Comparison of ENCODE assay signal across 1 cellular context in the genomic region with DNA sequence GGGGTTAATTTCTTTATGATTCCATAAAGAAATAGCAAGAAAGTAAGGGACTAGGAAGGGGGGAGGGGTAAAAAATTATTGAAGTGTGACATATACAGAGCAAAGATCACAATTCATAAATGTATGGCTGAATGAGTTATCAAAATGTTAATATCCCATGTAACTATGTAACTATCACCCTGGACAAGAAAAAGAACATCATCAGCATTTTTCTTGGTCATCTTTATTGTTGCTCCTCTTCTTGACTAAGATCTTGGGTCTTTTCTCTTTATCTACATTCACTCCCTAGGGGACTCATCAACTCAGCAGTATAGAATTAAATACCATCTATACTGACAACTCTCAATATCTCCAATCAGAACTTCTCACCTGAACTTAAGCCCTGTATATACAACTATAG.
TF ChIP-seq lines count a peak whose summit lies in the region.

No MANE protein-coding gene starts in this region.

TF ChIP-seq in HepG2, 621 proteins besides CTCF, POLR2A, EP300 and RAD21:
- peak; percentile 80 to 88 for TF ChIP-seq MAFK (conservative IDR thresholded peaks at IDR 0.05 in 1 of 2, IDR thresholded peaks at IDR 0.05 in 1 of 2; ENCODE audit: low read length in 2 of 2)
- TF ChIP-seq SATB2 (CRISPR knock-in tag; IDR thresholded peaks at IDR 0.05): no peak
- no peak for TF ChIP-seq ZNF75D (CRISPR knock-in tag; IDR thresholded peaks at IDR 0.05; ENCODE audit: borderline replicate concordance)
- no peak for TF ChIP-seq HOXA5 (CRISPR knock-in tag; IDR thresholded peaks at IDR 0.05)
- no peak for TF ChIP-seq RELA (CRISPR knock-in tag; IDR thresholded peaks at IDR 0.05)
- TF ChIP-seq PHF20 (CRISPR knock-in tag; IDR thresholded peaks at IDR 0.05): no peak
- peak; percentile 84 for TF ChIP-seq MAFF (IDR thresholded peaks at IDR 0.05; ENCODE audit: low read depth, low read length)
- TF ChIP-seq KDM6A (CRISPR knock-in tag; IDR thresholded peaks at IDR 0.05; ENCODE audit: low read depth): no peak
- TF ChIP-seq, protein P1, sequence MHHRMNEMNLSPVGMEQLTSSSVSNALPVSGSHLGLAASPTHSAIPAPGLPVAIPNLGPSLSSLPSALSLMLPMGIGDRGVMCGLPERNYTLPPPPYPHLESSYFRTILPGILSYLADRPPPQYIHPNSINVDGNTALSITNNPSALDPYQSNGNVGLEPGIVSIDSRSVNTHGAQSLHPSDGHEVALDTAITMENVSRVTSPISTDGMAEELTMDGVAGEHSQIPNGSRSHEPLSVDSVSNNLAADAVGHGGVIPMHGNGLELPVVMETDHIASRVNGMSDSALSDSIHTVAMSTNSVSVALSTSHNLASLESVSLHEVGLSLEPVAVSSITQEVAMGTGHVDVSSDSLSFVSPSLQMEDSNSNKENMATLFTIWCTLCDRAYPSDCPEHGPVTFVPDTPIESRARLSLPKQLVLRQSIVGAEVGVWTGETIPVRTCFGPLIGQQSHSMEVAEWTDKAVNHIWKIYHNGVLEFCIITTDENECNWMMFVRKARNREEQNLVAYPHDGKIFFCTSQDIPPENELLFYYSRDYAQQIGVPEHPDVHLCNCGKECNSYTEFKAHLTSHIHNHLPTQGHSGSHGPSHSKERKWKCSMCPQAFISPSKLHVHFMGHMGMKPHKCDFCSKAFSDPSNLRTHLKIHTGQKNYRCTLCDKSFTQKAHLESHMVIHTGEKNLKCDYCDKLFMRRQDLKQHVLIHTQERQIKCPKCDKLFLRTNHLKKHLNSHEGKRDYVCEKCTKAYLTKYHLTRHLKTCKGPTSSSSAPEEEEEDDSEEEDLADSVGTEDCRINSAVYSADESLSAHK (CRISPR knock-in tag; IDR thresholded peaks at IDR 0.05; ENCODE audit: borderline replicate concordance): no peak
- no peak for TF ChIP-seq TBX2 (CRISPR knock-in tag; IDR thresholded peaks at IDR 0.05; ENCODE audit: borderline replicate concordance)
